ENCODE assay signal across 1 cellular context in the genomic region with DNA sequence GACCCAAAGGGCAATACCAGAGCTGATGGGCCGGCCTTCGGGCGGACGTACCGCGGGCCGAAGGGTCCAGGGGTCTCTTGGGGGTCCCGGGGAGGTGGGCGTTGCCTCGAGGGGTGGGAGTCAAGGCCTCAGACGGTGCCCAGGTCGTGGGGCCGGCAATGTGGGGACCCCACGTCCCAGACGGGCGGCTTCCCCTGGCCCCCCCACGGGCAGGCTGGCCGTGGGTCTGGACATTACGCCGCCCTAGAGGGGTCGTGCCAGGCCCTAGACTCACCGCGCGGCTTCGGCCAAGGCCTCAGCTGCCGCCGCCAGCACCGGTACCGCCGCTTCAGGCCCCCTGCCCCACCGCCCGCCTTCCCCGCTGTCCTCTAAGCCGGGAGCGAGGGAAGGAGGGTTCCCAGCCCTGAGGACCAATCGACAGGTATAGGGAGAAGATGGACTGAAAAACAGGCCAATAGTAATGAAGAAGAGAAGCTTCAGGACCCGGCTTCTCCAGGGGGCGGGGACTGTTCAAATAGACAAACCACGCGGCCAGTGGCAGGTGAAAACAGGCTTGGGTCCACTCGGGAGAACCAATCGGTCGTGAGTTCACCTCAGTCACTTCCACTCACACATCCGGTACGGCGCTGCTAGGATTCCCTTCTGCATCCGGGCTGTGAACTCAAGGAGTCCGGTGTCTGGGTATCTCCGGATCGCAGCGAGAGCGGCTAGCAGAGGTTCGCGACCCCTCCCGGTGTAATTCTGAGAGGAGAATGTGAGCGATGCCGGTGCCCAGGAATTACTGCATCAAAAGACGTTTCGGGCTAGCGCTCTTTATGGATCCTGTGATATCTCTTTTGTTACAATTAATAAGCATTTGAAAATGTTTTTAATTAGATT.
A peak's percentile ranks its signal among the peaks of the same experiment; 100 is the strongest.
TF ChIP-seq lines count a peak whose summit lies in the region.

A gene (minus strand): TSS at position 381 of the 879 bp plus-strand sequence. CDS start 3,142 bp downstream, outside the sequence.

TF ChIP-seq in HepG2, 621 proteins besides CTCF, POLR2A, EP300 and RAD21 (continued from another document and continues in another):
- TF ChIP-seq, protein P1, sequence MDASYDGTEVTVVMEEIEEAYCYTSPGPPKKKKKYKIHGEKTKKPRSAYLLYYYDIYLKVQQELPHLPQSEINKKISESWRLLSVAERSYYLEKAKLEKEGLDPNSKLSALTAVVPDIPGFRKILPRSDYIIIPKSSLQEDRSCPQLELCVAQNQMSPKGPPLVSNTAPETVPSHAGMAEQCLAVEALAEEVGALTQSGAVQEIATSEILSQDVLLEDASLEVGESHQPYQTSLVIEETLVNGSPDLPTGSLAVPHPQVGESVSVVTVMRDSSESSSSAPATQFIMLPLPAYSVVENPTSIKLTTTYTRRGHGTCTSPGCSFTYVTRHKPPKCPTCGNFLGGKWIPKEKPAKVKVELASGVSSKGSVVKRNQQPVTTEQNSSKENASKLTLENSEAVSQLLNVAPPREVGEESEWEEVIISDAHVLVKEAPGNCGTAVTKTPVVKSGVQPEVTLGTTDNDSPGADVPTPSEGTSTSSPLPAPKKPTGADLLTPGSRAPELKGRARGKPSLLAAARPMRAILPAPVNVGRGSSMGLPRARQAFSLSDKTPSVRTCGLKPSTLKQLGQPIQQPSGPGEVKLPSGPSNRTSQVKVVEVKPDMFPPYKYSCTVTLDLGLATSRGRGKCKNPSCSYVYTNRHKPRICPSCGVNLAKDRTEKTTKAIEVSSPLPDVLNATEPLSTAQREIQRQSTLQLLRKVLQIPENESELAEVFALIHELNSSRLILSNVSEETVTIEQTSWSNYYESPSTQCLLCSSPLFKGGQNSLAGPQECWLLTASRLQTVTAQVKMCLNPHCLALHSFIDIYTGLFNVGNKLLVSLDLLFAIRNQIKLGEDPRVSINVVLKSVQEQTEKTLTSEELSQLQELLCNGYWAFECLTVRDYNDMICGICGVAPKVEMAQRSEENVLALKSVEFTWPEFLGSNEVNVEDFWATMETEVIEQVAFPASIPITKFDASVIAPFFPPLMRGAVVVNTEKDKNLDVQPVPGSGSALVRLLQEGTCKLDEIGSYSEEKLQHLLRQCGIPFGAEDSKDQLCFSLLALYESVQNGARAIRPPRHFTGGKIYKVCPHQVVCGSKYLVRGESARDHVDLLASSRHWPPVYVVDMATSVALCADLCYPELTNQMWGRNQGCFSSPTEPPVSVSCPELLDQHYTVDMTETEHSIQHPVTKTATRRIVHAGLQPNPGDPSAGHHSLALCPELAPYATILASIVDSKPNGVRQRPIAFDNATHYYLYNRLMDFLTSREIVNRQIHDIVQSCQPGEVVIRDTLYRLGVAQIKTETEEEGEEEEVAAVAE (CRISPR knock-in tag; IDR thresholded peaks at IDR 0.05; ENCODE audit: borderline replicate concordance), result peak; percentile 96
- TF ChIP-seq ZNF761 (CRISPR knock-in tag; conservative IDR thresholded peaks at IDR 0.05) (no peak), ZNF501 (CRISPR knock-in tag; IDR thresholded peaks at IDR 0.05) (peak; percentile 48; the same call in 1 of the 2 replicates), PHF21A (CRISPR knock-in tag; IDR thresholded peaks at IDR 0.05) (peak; percentile 72), HNF4G (IDR thresholded peaks at IDR 0.05; ENCODE audit: borderline replicate concordance, low read depth, low read length) (peak; percentile 14; the same call in 1 of the 2 replicates), HNF4G (CRISPR knock-in tag; IDR thresholded peaks at IDR 0.05; ENCODE audit: borderline replicate concordance, low read depth) (no peak), SRSF1 (optimal IDR thresholded peaks at IDR 0.05; ENCODE audit: low read depth, low read length) (peak; percentile 69), TARDBP (CRISPR knock-in tag; IDR thresholded peaks at IDR 0.05) (peak; percentile 51), SAP130 (CRISPR knock-in tag; IDR thresholded peaks at IDR 0.05; ENCODE audit: low read depth) (peak; percentile 91), FOXA3 (CRISPR knock-in tag; IDR thresholded peaks at IDR 0.05) (peak; percentile 54), KDM5B (CRISPR knock-in tag; IDR thresholded peaks at IDR 0.05; ENCODE audit: borderline replicate concordance) (peak; percentile 59; the same call in 1 of the 2 replicates), HNF4A (CRISPR knock-in tag; IDR thresholded peaks at IDR 0.05) (peak; percentile 51; the same call in 1 of the 2 replicates), ZNF12 (CRISPR knock-in tag; IDR thresholded peaks at IDR 0.05) (no peak), DNMT3B (CRISPR knock-in tag; conservative IDR thresholded peaks at IDR 0.05) (peak; percentile 49; the same call in 1 of the 2 replicates), RCOR2 (CRISPR knock-in tag; IDR thresholded peaks at IDR 0.05) (no peak; the same call in 1 of the 2 replicates)
- TF ChIP-seq, protein P2, sequence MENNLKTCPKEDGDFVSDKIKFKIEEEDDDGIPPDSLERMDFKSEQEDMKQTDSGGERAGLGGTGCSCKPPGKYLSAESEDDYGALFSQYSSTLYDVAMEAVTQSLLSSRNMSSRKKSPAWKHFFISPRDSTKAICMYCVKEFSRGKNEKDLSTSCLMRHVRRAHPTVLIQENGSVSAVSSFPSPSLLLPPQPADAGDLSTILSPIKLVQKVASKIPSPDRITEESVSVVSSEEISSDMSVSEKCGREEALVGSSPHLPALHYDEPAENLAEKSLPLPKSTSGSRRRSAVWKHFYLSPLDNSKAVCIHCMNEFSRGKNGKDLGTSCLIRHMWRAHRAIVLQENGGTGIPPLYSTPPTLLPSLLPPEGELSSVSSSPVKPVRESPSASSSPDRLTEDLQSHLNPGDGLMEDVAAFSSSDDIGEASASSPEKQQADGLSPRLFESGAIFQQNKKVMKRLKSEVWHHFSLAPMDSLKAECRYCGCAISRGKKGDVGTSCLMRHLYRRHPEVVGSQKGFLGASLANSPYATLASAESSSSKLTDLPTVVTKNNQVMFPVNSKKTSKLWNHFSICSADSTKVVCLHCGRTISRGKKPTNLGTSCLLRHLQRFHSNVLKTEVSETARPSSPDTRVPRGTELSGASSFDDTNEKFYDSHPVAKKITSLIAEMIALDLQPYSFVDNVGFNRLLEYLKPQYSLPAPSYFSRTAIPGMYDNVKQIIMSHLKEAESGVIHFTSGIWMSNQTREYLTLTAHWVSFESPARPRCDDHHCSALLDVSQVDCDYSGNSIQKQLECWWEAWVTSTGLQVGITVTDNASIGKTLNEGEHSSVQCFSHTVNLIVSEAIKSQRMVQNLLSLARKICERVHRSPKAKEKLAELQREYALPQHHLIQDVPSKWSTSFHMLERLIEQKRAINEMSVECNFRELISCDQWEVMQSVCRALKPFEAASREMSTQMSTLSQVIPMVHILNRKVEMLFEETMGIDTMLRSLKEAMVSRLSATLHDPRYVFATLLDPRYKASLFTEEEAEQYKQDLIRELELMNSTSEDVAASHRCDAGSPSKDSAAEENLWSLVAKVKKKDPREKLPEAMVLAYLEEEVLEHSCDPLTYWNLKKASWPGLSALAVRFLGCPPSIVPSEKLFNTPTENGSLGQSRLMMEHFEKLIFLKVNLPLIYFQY (CRISPR knock-in tag; IDR thresholded peaks at IDR 0.05; ENCODE audit: borderline replicate concordance), result no peak
- TF ChIP-seq, protein P3, sequence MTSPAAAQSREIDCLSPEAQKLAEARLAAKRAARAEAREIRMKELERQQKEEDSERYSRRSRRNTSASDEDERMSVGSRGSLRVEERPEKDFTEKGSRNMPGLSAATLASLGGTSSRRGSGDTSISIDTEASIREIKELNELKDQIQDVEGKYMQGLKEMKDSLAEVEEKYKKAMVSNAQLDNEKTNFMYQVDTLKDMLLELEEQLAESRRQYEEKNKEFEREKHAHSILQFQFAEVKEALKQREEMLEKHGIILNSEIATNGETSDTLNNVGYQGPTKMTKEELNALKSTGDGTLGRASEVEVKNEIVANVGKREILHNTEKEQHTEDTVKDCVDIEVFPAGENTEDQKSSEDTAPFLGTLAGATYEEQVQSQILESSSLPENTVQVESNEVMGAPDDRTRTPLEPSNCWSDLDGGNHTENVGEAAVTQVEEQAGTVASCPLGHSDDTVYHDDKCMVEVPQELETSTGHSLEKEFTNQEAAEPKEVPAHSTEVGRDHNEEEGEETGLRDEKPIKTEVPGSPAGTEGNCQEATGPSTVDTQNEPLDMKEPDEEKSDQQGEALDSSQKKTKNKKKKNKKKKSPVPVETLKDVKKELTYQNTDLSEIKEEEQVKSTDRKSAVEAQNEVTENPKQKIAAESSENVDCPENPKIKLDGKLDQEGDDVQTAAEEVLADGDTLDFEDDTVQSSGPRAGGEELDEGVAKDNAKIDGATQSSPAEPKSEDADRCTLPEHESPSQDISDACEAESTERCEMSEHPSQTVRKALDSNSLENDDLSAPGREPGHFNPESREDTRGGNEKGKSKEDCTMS (CRISPR knock-in tag; conservative IDR thresholded peaks at IDR 0.05), result no peak
- TF ChIP-seq, protein P4, sequence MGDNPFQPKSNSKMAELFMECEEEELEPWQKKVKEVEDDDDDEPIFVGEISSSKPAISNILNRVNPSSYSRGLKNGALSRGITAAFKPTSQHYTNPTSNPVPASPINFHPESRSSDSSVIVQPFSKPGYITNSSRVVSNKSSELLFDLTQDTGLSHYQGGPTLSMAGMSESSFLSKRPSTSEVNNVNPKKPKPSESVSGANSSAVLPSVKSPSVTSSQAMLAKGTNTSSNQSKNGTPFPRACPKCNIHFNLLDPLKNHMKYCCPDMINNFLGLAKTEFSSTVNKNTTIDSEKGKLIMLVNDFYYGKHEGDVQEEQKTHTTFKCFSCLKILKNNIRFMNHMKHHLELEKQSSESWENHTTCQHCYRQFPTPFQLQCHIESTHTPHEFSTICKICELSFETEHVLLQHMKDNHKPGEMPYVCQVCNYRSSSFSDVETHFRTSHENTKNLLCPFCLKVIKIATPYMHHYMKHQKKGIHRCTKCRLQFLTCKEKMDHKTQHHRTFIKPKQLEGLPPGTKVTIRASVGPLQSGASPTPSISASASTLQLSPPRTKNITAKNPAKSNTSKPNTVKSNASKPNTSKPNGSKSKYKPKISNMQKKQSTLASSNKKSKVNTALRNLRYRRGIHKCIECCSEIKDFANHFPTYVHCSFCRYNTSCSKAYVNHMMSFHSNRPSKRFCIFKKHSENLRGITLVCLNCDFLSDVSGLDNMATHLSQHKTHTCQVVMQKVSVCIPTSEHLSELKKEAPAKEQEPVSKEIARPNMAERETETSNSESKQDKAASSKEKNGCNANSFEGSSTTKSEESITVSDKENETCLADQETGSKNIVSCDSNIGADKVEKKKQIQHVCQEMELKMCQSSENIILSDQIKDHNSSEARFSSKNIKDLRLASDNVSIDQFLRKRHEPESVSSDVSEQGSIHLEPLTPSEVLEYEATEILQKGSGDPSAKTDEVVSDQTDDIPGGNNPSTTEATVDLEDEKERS (CRISPR knock-in tag; IDR thresholded peaks at IDR 0.05), result 0 out of 2 replicates have a peak, but pooled peaks have one; percentile 10
- TF ChIP-seq, protein P5, sequence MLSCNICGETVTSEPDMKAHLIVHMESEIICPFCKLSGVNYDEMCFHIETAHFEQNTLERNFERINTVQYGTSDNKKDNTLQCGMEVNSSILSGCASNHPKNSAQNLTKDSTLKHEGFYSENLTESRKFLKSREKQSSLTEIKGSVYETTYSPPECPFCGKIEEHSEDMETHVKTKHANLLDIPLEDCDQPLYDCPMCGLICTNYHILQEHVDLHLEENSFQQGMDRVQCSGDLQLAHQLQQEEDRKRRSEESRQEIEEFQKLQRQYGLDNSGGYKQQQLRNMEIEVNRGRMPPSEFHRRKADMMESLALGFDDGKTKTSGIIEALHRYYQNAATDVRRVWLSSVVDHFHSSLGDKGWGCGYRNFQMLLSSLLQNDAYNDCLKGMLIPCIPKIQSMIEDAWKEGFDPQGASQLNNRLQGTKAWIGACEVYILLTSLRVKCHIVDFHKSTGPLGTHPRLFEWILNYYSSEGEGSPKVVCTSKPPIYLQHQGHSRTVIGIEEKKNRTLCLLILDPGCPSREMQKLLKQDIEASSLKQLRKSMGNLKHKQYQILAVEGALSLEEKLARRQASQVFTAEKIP (CRISPR knock-in tag; IDR thresholded peaks at IDR 0.05; ENCODE audit: borderline replicate concordance), result no peak
- TF ChIP-seq, protein P6, sequence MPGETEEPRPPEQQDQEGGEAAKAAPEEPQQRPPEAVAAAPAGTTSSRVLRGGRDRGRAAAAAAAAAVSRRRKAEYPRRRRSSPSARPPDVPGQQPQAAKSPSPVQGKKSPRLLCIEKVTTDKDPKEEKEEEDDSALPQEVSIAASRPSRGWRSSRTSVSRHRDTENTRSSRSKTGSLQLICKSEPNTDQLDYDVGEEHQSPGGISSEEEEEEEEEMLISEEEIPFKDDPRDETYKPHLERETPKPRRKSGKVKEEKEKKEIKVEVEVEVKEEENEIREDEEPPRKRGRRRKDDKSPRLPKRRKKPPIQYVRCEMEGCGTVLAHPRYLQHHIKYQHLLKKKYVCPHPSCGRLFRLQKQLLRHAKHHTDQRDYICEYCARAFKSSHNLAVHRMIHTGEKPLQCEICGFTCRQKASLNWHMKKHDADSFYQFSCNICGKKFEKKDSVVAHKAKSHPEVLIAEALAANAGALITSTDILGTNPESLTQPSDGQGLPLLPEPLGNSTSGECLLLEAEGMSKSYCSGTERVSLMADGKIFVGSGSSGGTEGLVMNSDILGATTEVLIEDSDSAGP (CRISPR knock-in tag; IDR thresholded peaks at IDR 0.05; ENCODE audit: borderline replicate concordance), result peak; percentile 64
- TF ChIP-seq, protein P7, sequence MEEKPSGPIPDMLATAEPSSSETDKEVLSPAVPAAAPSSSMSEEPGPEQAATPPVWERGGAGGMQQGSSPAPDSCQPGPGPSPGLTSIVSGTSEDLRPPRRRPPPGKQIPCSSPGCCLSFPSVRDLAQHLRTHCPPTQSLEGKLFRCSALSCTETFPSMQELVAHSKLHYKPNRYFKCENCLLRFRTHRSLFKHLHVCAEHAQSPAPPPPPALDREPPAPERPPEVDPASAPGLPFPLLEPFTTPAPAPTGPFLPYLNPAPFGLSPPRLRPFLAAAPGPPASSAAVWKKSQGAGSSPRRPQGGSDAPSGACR (CRISPR knock-in tag; IDR thresholded peaks at IDR 0.05), result no peak
- TF ChIP-seq, protein P8, sequence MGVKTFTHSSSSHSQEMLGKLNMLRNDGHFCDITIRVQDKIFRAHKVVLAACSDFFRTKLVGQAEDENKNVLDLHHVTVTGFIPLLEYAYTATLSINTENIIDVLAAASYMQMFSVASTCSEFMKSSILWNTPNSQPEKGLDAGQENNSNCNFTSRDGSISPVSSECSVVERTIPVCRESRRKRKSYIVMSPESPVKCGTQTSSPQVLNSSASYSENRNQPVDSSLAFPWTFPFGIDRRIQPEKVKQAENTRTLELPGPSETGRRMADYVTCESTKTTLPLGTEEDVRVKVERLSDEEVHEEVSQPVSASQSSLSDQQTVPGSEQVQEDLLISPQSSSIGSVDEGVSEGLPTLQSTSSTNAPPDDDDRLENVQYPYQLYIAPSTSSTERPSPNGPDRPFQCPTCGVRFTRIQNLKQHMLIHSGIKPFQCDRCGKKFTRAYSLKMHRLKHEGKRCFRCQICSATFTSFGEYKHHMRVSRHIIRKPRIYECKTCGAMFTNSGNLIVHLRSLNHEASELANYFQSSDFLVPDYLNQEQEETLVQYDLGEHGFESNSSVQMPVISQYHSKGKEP (CRISPR knock-in tag; IDR thresholded peaks at IDR 0.05), result no peak
- TF ChIP-seq, protein P9, sequence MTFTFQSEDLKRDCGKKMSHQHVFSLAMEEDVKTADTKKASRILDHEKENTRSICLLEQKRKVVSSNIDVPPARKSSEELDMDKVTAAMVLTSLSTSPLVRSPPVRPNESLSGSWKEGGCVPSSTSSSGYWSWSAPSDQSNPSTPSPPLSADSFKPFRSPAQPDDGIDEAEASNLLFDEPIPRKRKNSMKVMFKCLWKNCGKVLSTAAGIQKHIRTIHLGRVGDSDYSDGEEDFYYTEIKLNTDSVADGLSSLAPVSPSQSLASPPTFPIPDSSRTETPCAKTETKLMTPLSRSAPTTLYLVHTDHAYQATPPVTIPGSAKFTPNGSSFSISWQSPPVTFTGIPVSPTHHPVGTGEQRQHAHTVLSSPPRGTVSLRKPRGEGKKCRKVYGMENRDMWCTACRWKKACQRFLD (CRISPR knock-in tag; IDR thresholded peaks at IDR 0.05; ENCODE audit: borderline replicate concordance), result no peak
